In the genomic region with DNA sequence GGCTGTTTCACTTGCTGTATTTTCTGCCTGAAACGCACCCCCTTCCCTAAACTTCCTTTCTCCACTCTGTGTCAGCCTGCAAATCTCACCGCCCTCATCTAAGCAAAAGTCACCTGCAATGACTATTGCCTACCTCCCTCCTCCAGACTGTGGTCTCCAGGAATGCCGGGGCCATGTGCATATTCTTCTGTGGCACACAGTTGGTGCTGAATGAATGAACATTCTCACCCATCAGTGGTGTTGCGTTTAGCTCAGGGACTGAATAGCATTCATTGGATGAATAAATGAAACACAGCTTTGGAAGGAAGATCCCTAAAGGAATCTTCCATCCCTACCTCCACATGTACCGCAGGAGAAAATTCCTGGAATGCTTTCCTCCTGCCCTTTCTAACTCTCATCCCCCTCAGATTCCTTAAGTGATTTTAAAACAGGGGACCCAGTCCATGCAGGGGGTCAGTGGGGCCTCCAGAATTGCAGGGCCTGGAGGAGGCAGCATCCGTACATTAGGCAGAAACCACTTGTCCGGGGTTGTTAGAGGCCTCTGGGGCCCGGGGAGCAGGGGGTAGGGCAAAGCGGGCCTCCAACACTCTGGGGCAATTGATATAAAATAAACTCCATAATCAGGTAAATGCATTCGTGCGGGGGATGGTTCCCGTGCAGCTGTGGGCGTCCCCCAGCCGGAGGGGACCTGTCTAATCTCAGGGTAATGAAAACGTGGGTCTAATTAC, we compare ENCODE assay signal across 15 cellular contexts. TPM values are rescaled to one million over a fixed set of nuclear protein-coding genes. Genes with fewer than 3 reads are reported as not detected.
A peak's percentile ranks its signal among the peaks of the same experiment; 100 is the strongest.
DNase-seq lines count a peak whose midpoint lies in the region; ATAC-seq and TF ChIP-seq lines count a peak whose summit lies in the region.
"Had no signal": no experiment of that assay in that cellular context is flagged by ENCODE, and none has a peak within 500 bp of the region (broad histone marks: within the 10 kb centered on the region; RNA-seq: fewer than 3 reads in every experiment).

No MANE protein-coding gene starts in this region.

- no peak overlapping the region for H4K8ac ChIP-seq in neuronal stem cell (ENCODE audit: low read depth, low read length)

- no peaks in the 10 kb centered on the region for H3K9me3 ChIP-seq in HUES64 (ENCODE audit: insufficient read depth, low read depth, low read length)
- H3K9me3 ChIP-seq in neuronal stem cell (replicated peaks in 1 of 2; ENCODE audit: control insufficient read depth in 2 of 2, insufficient read depth in 1 of 2, low read depth in 1 of 2, low read length in 2 of 2): peaks cover 0 to 1% of the 10 kb centered on the region in 2 donors
- H3K9me3 ChIP-seq in BE2C: no peaks in the 10 kb centered on the region
- H3K9me3 ChIP-seq: BLaER1 treated with 17β-estradiol and CSF1 and Interleukin-3, amounts not matched to agents 10 nM and 100 nM had no signal

- H2AFZ ChIP-seq in neuronal stem cell (ENCODE audit: low read length): no peak overlapping the region

- H3K36me3 ChIP-seq in HUES64 (ENCODE audit: insufficient read depth, low read length): no peaks in the 10 kb centered on the region
- H3K36me3 ChIP-seq in neuronal stem cell (replicated peaks in 1 of 2; ENCODE audit: control insufficient read depth in 2 of 2, insufficient read depth in 2 of 2, low read length in 2 of 2): no peaks in the 10 kb centered on the region
- no peaks in the 10 kb centered on the region for H3K36me3 ChIP-seq in BE2C
- H3K36me3 ChIP-seq: BLaER1 treated with 17β-estradiol and CSF1 and Interleukin-3, amounts not matched to agents 10 nM and 100 nM had no signal

- DNase-seq in cerebellar cortex (ENCODE audit: low spot score) (peak; percentile 74), neuronal stem cell (ENCODE audit: low spot score) (no peak), BE2C (no peak), A172 (ENCODE audit: low spot score) (no peak), NCI-H187 (lab: John Stamatoyannopoulos, UW) (no peak)
- no peak for DNase-seq in naive thymus-derived CD8-positive, alpha-beta T cell
- DNase-seq: AML-193; Calu3; CD4-positive, alpha-beta T cell; DMS 273 treated with DMSO at 0.1 percent for 48 hours; H9 had no signal

- no peaks in the 10 kb centered on the region for H3K36me3 Mint-ChIP-seq in naive thymus-derived CD8-positive, alpha-beta T cell

- no peaks in the 10 kb centered on the region for H3K79me1 ChIP-seq in neuronal stem cell (ENCODE audit: low read depth, low read length)

- H3K14ac ChIP-seq in neuronal stem cell (ENCODE audit: low read length): no peak overlapping the region

- peaks cover 4 to 17% (median 6%) of the 10 kb centered on the region in 5 donors for H3K27me3 Mint-ChIP-seq in naive thymus-derived CD8-positive, alpha-beta T cell

- peaks cover 24% of the 10 kb centered on the region for H3K27me3 ChIP-seq in HUES64 (ENCODE audit: insufficient read depth, low read length)
- peaks cover 0 to 63% (median 9%) of the 10 kb centered on the region in 3 experiments for H3K27me3 ChIP-seq in neuronal stem cell (ENCODE audit: control insufficient read depth in 3 of 3, insufficient read depth in 3 of 3, low read depth in 1 of 3, low read length in 3 of 3)
- H3K27me3 ChIP-seq in BE2C: 0 out of 2 replicates have a peak, but pooled peaks cover 3% of the 10 kb centered on the region

- H3K4me2 ChIP-seq in neuronal stem cell (ENCODE audit: insufficient read depth, low read length, poor library complexity, severe bottlenecking): no peak overlapping the region
- H3K4me2 ChIP-seq: BLaER1 treated with 17β-estradiol and CSF1 and Interleukin-3, amounts not matched to agents 10 nM and 100 nM had no signal

- no peak overlapping the region for H2BK12ac ChIP-seq in neuronal stem cell (ENCODE audit: low read length)

- H2BK15ac ChIP-seq in neuronal stem cell (ENCODE audit: low read length): no peak overlapping the region

- H2BK5ac ChIP-seq in neuronal stem cell (ENCODE audit: low read length): no peak overlapping the region

- no peak overlapping the region for H4K91ac ChIP-seq in neuronal stem cell (ENCODE audit: low read depth, low read length, poor library complexity)

- no peak for ATAC-seq in naive thymus-derived CD8-positive, alpha-beta T cell
- ATAC-seq: HepG2 had no signal

- TF ChIP-seq CTCF in BE2C (IDR thresholded peaks at IDR 0.05; ENCODE audit: low read depth, low read length): no peak

- no peak overlapping the region for H2AK5ac ChIP-seq in neuronal stem cell (ENCODE audit: low read depth, low read length)

- peaks cover 3 to 6% (median 5%) of the 10 kb centered on the region in 4 donors for H3K4me1 Mint-ChIP-seq in naive thymus-derived CD8-positive, alpha-beta T cell

- peak overlapping the region in 2 of 10 donors; percentile 9 to 54 for H3K27ac Mint-ChIP-seq in naive thymus-derived CD8-positive, alpha-beta T cell
- H3K27ac Mint-ChIP-seq: CD4-positive, alpha-beta T cell had no signal

- H3K9ac ChIP-seq in HUES64 (ENCODE audit: low read depth, low read length) (0 out of 2 replicates have a peak overlapping the region, but pooled peaks have one; percentile 8), neuronal stem cell (ENCODE audit: low read depth, low read length, poor library complexity) (no peak overlapping the region)
- H3K9ac ChIP-seq: BLaER1 treated with 17β-estradiol and CSF1 and Interleukin-3, amounts not matched to agents 10 nM and 100 nM had no signal

- no peak overlapping the region for H3K4me3 Mint-ChIP-seq in naive thymus-derived CD8-positive, alpha-beta T cell
- H3K4me3 Mint-ChIP-seq: CD4-positive, alpha-beta T cell had no signal

- no peak overlapping the region for H3K4ac ChIP-seq in neuronal stem cell (ENCODE audit: low read length)

- H3K4me3 ChIP-seq in HUES64 (ENCODE audit: low read length) (no peak overlapping the region), neuronal stem cell (ENCODE audit: low read length in 2 of 2) (no peak overlapping the region), BE2C (ENCODE audit: low read depth, low read length) (no peak overlapping the region)
- H3K4me3 ChIP-seq: BLaER1 treated with 17β-estradiol and CSF1 and Interleukin-3, amounts not matched to agents 10 nM and 100 nM had no signal

- no peaks in the 10 kb centered on the region for H3K9me3 Mint-ChIP-seq in naive thymus-derived CD8-positive, alpha-beta T cell
- H3K9me3 Mint-ChIP-seq: CD4-positive, alpha-beta T cell; H9 had no signal

- 85% methylated on average over 15 of the region's 15 CpGs for WGBS in HUES64
- WGBS in neuronal stem cell (ENCODE audit: extremely low coverage in 2 of 2, insufficient read length in 2 of 2, insufficient replicate concordance in 1 of 2), 2 donors: no CpG with 5 or more reads among the region's 15 CpGs

- POLR2A ChIA-PET in naive thymus-derived CD8-positive, alpha-beta T cell (lab: Charles Lee): no interaction called here

- H3K23ac ChIP-seq in neuronal stem cell (ENCODE audit: low read depth, low read length, poor library complexity): no peak overlapping the region

- peaks cover 14% of the 10 kb centered on the region for H3K4me1 ChIP-seq in HUES64 (ENCODE audit: insufficient read depth, low read length)
- peaks cover 8 to 17% of the 10 kb centered on the region in 2 donors for H3K4me1 ChIP-seq in neuronal stem cell (ENCODE audit: control insufficient read depth in 2 of 2, insufficient read depth in 1 of 2, low read depth in 1 of 2, low read length in 2 of 2)
- H3K4me1 ChIP-seq in BE2C: peaks cover 13% of the 10 kb centered on the region

- H3K18ac ChIP-seq in neuronal stem cell (ENCODE audit: low read length): no peak overlapping the region

- H3K27ac ChIP-seq in HUES64 (ENCODE audit: low read depth, low read length) (no peak overlapping the region), neuronal stem cell (replicated peaks; ENCODE audit: low read length) (peak overlapping the region; percentile 18)
- H3K27ac ChIP-seq: BLaER1 treated with 17β-estradiol and CSF1 and Interleukin-3, amounts not matched to agents 10 nM and 100 nM had no signal

- H2BK120ac ChIP-seq in neuronal stem cell (ENCODE audit: low read depth, low read length): no peak overlapping the region

RNA-seq across cellular contexts. Expression of a gene that starts 28.3 kb away (rescaled TPM):
- 1.00 TPM for polyA plus RNA-seq in HUES64 (2013, experiment 1 of 2)
- 1.7 TPM for polyA plus RNA-seq in HUES64 (2013, experiment 2 of 2)
- 2.0 TPM for polyA plus RNA-seq in neuronal stem cell (2013, experiment 1 of 2)
- 1.9 TPM for polyA plus RNA-seq in neuronal stem cell (2013, experiment 2 of 2)
- 0.60 TPM for polyA plus RNA-seq in BE2C (2012; ENCODE audit: insufficient read depth, insufficient read length, low read depth)
- 1 to 10 TPM in 1 of 2 experiments, under 1 TPM in 1; 0.60 to 1.0 TPM for total RNA-seq in naive thymus-derived CD8-positive, alpha-beta T cell
- polyA plus RNA-seq in naive thymus-derived CD8-positive, alpha-beta T cell: under 1 TPM in 1 of 3 donors, not detected in 2; 0.22 TPM
- 0.29 TPM in 1 of 2 replicates, not detected in the other for total RNA-seq in A172 (2014; rRNA removed; shearing (Covaris generic))
- total RNA-seq: A673 had no signal
